Comparison of ENCODE assay signal across 22 cellular contexts in the genomic region with DNA sequence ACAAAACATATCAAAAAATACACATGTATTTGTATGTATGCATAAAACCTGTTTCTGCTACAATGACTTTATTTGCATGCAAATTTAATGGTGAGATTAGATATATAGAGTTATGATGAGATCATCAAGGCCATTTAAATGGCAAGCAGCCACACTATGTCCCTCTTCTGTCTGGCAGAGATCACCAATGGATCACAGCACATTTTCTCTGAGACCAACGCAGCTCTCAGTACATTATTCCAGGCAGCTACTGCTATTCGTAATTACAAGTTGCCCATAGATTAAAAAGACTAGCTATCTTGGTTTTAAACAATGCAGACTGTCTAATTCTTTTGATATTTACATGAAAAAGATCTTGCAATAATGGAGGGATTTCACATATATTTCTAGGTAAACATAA.
"Had no signal": no experiment of that assay in that cellular context is flagged by ENCODE, and none has a peak within 500 bp of the region (broad histone marks: within the 10 kb centered on the region; RNA-seq: fewer than 3 reads in every experiment).

No MANE protein-coding gene starts in this region.

- H3K36me3 ChIP-seq: ascending aorta, heart right ventricle, lower lobe of right lung had no signal

- H3K27me3 ChIP-seq: ascending aorta, heart right ventricle, testis had no signal

- ATAC-seq: mucosa of descending colon, sciatic nerve had no signal

- H3K27ac ChIP-seq: ascending aorta, lower lobe of right lung, testis had no signal

- DNase-seq: activated CD4-positive, alpha-beta memory T cell treated with anti-CD3 and anti-CD28 coated beads, Interleukin-2, amount 10 ng/mL, durations not matched to agents 7 days and 5 days; activated CD4-positive, alpha-beta T cell treated with anti-CD3 and anti-CD28 coated beads, Interleukin-2, amount 10 ng/mL, durations not matched to agents 24 days and 14 days; activated CD4-positive, CD25-positive, alpha-beta regulatory T cell treated with anti-CD3 and anti-CD28 coated beads, Interleukin-2, amount 50 U/mL, for 72 hours; activated CD8-positive, alpha-beta memory T cell treated with anti-CD3 and anti-CD28 coated beads, Interleukin-2, amount 50 U/mL, for 48 hours; activated gamma-delta T cell; activated naive CD4-positive, alpha-beta T cell treated with anti-CD3 and anti-CD28 coated beads, Interleukin-2, amount 10 ng/mL, durations not matched to agents 7 days and 5 days; activated naive CD8-positive, alpha-beta T cell treated with anti-CD3 and anti-CD28 coated beads, Interleukin-2, amount 10 ng/mL, durations not matched to agents 7 days and 5 days; activated T-cell treated with anti-CD3 and anti-CD28 coated beads, Interleukin-2, amount 50 U/mL, for 24 hours; caudate nucleus; foreskin fibroblast; heart right ventricle; lower lobe of right lung; mucosa of descending colon; posterior cingulate gyrus; small intestine; stimulated activated CD4-positive, alpha-beta T cell treated with anti-CD3 and anti-CD28 coated beads, Interleukin-2, amount 100 ng/mL, for 24 hours; stimulated activated naive CD4-positive, alpha-beta T cell treated with Interleukin-2 at 50 U/mL for 16 hours; T1000; testis had no signal

- H3K4me1 ChIP-seq: ascending aorta, lower lobe of right lung, testis had no signal

- FAIRE-seq: endothelial cell of umbilical vein, small intestine had no signal

- H3K4me3 ChIP-seq: ascending aorta, lower lobe of right lung, mucosa of descending colon, testis had no signal

- H3K9me3 ChIP-seq: ascending aorta, heart right ventricle, lower lobe of right lung, mucosa of descending colon, testis had no signal
